9 cellular contexts compared by ENCODE assay signal in the genomic region with DNA sequence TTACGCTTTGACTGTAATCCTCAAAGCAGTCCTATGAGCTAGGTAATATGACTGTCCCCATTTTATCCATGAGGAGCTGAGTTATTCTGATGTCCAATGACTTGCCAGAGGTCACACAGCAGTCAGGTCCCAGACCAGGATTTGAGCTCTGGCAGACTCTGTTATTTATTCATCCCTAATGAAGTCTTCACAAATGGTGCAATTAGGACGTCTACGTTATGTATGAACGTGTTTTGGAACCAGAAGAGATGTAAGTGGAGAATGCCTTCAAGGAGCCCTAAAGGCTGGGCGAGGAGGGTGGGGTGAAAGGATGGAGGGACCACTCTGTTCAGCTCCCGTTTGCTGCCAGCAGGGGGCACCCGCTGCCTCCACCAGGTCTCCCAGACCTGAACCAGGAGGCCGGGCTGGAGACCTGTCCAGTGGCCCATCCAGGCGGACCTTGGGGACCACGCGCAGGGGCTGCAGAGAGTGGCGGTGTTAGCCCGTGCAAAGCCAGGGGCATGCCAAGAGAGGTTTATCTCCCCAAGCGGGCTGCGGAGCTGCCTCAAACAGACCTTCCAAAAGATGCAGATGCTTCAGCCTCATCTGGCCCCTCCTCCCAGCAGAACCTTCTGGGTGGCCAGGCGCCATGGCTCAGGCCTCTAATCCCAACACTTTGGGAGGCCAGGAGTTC. TPM values are rescaled to one million over a fixed set of nuclear protein-coding genes. Genes with fewer than 3 reads are reported as not detected.
DNase-seq lines count a peak whose midpoint lies in the region; ATAC-seq lines count a peak whose summit lies in the region.
"Had no signal": no experiment of that assay in that cellular context is flagged by ENCODE, and none has a peak within 500 bp of the region (broad histone marks: within the 10 kb centered on the region; RNA-seq: fewer than 3 reads in every experiment).

No MANE protein-coding gene starts in this region.

- peak; percentile 63 for ATAC-seq in GM21529 (IDR thresholded peaks at IDR 0.05; ENCODE audit: unreplicated experiment)

- H2AK5ac ChIP-seq in mesenchymal stem cell (ENCODE audit: low read length, severe bottlenecking): no peak overlapping the region

- H3K14ac ChIP-seq in mesenchymal stem cell (ENCODE audit: low read length in 2 of 2): no peak overlapping the region

- H3K4me1 ChIP-seq in mesenchymal stem cell (ENCODE audit: control insufficient read depth, insufficient read depth, low read depth, low read length): peaks cover 2% of the 10 kb centered on the region

- H3K9me3 ChIP-seq in mesenchymal stem cell (ENCODE audit: control insufficient read depth, low read length): no peaks in the 10 kb centered on the region

- H3K4me3 ChIP-seq in mesenchymal stem cell (ENCODE audit: insufficient read depth in 1 of 2, low read depth in 1 of 2, low read length in 2 of 2): no peak overlapping the region
- H3K4me3 ChIP-seq: skin epidermis had no signal

- DNase-seq in Ammon's horn (ENCODE audit: low spot score): peak; percentile 71
- DNase-seq in NCI-H69 (lab: John Stamatoyannopoulos, UW): peak; percentile 62
- DNase-seq in activated CD4-positive, alpha-beta T cell treated with anti-CD3 and anti-CD28 coated beads, Interleukin-2, amount 50 U/mL, for 4 hours: peak; percentile 68 to 74
- DNase-seq in dermis microvascular lymphatic vessel endothelial cell (ENCODE audit: low read depth in 2 of 2): peak; percentile 20 to 64
- DNase-seq in mesenchymal stem cell: peak; percentile 53
- peak; percentile 70 to 75 for DNase-seq in stimulated activated CD8-positive, alpha-beta memory T cell treated with anti-CD3 and anti-CD28 coated beads, Interleukin-2, amount 100 ng/mL, for 48 hours (ENCODE audit: low read depth in 2 of 2)
- DNase-seq in dedifferentiated amniotic fluid mesenchymal stem cell (ENCODE audit: extremely low spot score): no peak

- H3K36me3 ChIP-seq in mesenchymal stem cell (ENCODE audit: control insufficient read depth in 1 of 2, insufficient read depth in 2 of 2, low read depth in 1 of 2, low read length in 2 of 2): no peaks in the 10 kb centered on the region

- no peak overlapping the region for H3K27ac ChIP-seq in mesenchymal stem cell (ENCODE audit: low read length, poor library complexity, severe bottlenecking)
- H3K27ac ChIP-seq: skin epidermis had no signal

- no peak overlapping the region for H3K4ac ChIP-seq in mesenchymal stem cell (ENCODE audit: low read depth in 1 of 2, low read length in 2 of 2)

- peaks cover 0 to 34% of the 10 kb centered on the region in 2 experiments for H3K27me3 ChIP-seq in mesenchymal stem cell (ENCODE audit: control insufficient read depth in 1 of 2, insufficient read depth in 1 of 2, low read length in 2 of 2)

- 16% methylated on average over 16 of the region's 16 CpGs for WGBS in mesenchymal stem cell

- no peak overlapping the region for H2BK120ac ChIP-seq in mesenchymal stem cell (ENCODE audit: low read depth, low read length)

- no peak overlapping the region for H3K23ac ChIP-seq in mesenchymal stem cell (ENCODE audit: low read length in 2 of 2)

- H3K4me2 ChIP-seq in mesenchymal stem cell (ENCODE audit: low read length, poor library complexity, severe bottlenecking): no peak overlapping the region

- H2BK5ac ChIP-seq in mesenchymal stem cell (ENCODE audit: low read depth, low read length, poor library complexity, severe bottlenecking): no peak overlapping the region

- H3K79me1 ChIP-seq in mesenchymal stem cell (replicated peaks; ENCODE audit: low read length, poor library complexity, severe bottlenecking): no peaks in the 10 kb centered on the region

- H2BK15ac ChIP-seq in mesenchymal stem cell (ENCODE audit: low read depth, poor library complexity, severe bottlenecking): no peak overlapping the region

- H4K91ac ChIP-seq in mesenchymal stem cell (ENCODE audit: low read length): no peak overlapping the region

- no peak overlapping the region for H3K9ac ChIP-seq in mesenchymal stem cell (ENCODE audit: low read length)

- no peak overlapping the region for H3K18ac ChIP-seq in mesenchymal stem cell (ENCODE audit: low read depth in 1 of 2, low read length in 2 of 2)

- no peak overlapping the region for H2BK12ac ChIP-seq in mesenchymal stem cell (ENCODE audit: low read length in 2 of 2)

- no peak overlapping the region for H4K8ac ChIP-seq in mesenchymal stem cell (ENCODE audit: low read length)

- H2AFZ ChIP-seq in mesenchymal stem cell (ENCODE audit: low read depth, low read length): no peak overlapping the region

RNA-seq across cellular contexts. Expression of a gene that starts 15.2 kb away (rescaled TPM):
- 6.0 and 9.0 TPM in 2 replicates for total RNA-seq in dermis microvascular lymphatic vessel endothelial cell
- 9.5 TPM for polyA plus RNA-seq in mesenchymal stem cell (2013, experiment 1 of 2)
- 9.3 TPM for polyA plus RNA-seq in mesenchymal stem cell (2013, experiment 2 of 2)

RNA-seq across cellular contexts. Expression of a gene that starts 21.5 kb away (rescaled TPM):
- 0.13 TPM in 1 of 2 replicates, not detected in the other for total RNA-seq in dermis microvascular lymphatic vessel endothelial cell
- not detected for polyA plus RNA-seq in mesenchymal stem cell (2013, experiment 1 of 2)
- not detected for polyA plus RNA-seq in mesenchymal stem cell (2013, experiment 2 of 2)

RNA-seq across cellular contexts. Expression of a gene that starts 41.8 kb away (rescaled TPM):
- 0.13 and 0.51 TPM in 2 replicates for total RNA-seq in dermis microvascular lymphatic vessel endothelial cell
- 8.0 TPM for polyA plus RNA-seq in mesenchymal stem cell (2013, experiment 1 of 2)
- 8.4 TPM for polyA plus RNA-seq in mesenchymal stem cell (2013, experiment 2 of 2)

RNA-seq across cellular contexts. Expression of a gene that starts 52.8 kb away (rescaled TPM):
- total RNA-seq in dermis microvascular lymphatic vessel endothelial cell: 7.2 and 11.5 TPM in 2 replicates
- 16.7 TPM for polyA plus RNA-seq in mesenchymal stem cell (2013, experiment 1 of 2)
- 17.3 TPM for polyA plus RNA-seq in mesenchymal stem cell (2013, experiment 2 of 2)
